ENCODE assay signal across 20 cellular contexts in the genomic region with DNA sequence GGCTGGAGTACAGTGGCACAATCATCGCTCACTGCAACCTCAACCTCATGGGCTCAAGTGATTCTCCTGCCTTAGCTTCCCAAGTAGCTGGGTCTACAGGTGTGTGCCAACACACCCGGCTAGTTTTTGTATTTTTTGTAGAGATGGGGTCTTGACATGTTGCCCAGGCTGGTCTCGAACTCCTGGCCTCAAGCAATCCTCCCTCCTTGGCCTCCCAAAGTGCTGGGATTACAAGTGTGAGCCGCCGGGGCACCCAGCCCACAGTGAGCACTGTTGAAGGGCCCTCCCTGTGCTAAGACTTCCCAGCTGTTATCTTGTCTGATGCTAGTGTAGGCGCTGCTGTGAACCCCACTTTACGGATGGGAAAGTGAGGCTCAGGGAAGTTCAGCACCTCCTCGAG. TPM values are rescaled to one million over a fixed set of nuclear protein-coding genes. Genes with fewer than 3 reads are reported as not detected.
DNase-seq lines count a peak whose midpoint lies in the region; ATAC-seq, FAIRE-seq and TF ChIP-seq lines count a peak whose summit lies in the region.
"Had no signal": no experiment of that assay in that cellular context is flagged by ENCODE, and none has a peak within 500 bp of the region (broad histone marks: within the 10 kb centered on the region; RNA-seq: fewer than 3 reads in every experiment).

No MANE protein-coding gene starts in this region.

- H3K36me3 ChIP-seq in HepG2 (replicated peaks in 1 of 2; ENCODE audit: control insufficient read depth in 1 of 2, insufficient read depth in 2 of 2, low read length in 2 of 2), result no peaks in the 10 kb centered on the region
- no peaks in the 10 kb centered on the region for H3K36me3 ChIP-seq in right lobe of liver
- H3K36me3 ChIP-seq in small intestine (ENCODE audit: control insufficient read depth in 2 of 2, insufficient read depth in 2 of 2, low read length in 2 of 2), result no peaks in the 10 kb centered on the region
- H3K36me3 ChIP-seq: BLaER1 treated with 17β-estradiol and CSF1 and Interleukin-3, amounts not matched to agents 10 nM and 100 nM had no signal

- H3K4me3 ChIP-seq in HepG2 (replicated peaks in 1 of 3; ENCODE audit: insufficient read depth in 1 of 3, low read depth in 2 of 3, low read length in 3 of 3) (no peak overlapping the region), right lobe of liver (no peak overlapping the region), small intestine (ENCODE audit: low read depth in 1 of 2, low read length in 2 of 2) (no peak overlapping the region)
- H3K4me3 ChIP-seq: A549; BLaER1 treated with 17β-estradiol and CSF1 and Interleukin-3, amounts not matched to agents 10 nM and 100 nM had no signal

- POLR2A ChIA-PET in HepG2 (lab: Yijun Ruan, JAX), result interaction anchor here (1.1 to 1.5 kb wide), 2 partner anchors 33 to 48 kb away, joined by 3 to 9 read pairs; a partner anchor contains a TSS

- H3K27ac ChIP-seq in HepG2 (ENCODE audit: extremely low read length, insufficient read depth, low read length), result no peak overlapping the region
- no peak overlapping the region for H3K27ac ChIP-seq in right lobe of liver
- no peak overlapping the region for H3K27ac ChIP-seq in small intestine (ENCODE audit: low read depth in 1 of 2, low read length in 1 of 2)
- H3K27ac ChIP-seq: 22Rv1; A549; BLaER1 treated with 17β-estradiol and CSF1 and Interleukin-3, amounts not matched to agents 10 nM and 100 nM; C4-2B had no signal

- no peak for FAIRE-seq in HepG2 (lab: Jason Lieb, UNC)
- no peak for FAIRE-seq in small intestine (lab: Jason Lieb, UNC)
- FAIRE-seq: A549, D721Med, G401.6, GM12891, GM19239 had no signal

- 80% methylated on average over 7 of the region's 8 CpGs for WGBS in HepG2 (ENCODE audit: low lambda C conversion rate)
- WGBS in right lobe of liver (ENCODE audit: insufficient coverage, low coverage, low lambda C conversion rate, missing lambda C conversion rate), result 70% methylated on average over 2 of the region's 8 CpGs
- WGBS in small intestine, 3 donors, result 82 to 93% (median 86%) methylated on average over 8 of the region's 8 CpGs

- DNase-seq in HepG2 (ENCODE audit: low spot score) (no peak), right lobe of liver (no peak), small intestine (no peak)
- no peak for DNase-seq in stimulated activated naive B cell treated with anti-CD40 and anti-IgM and Interleukin-4, amounts not matched to agents 10 μg/mL and 1 μg/mL and 100 μg/mL, for 72 hours
- DNase-seq: AML-193; Caco-2; Calu3; CD4-positive, alpha-beta T cell; CD8-positive, alpha-beta T cell; DMS79 treated with DMSO at 0.1 percent for 48 hours; GF-D8 had no signal

- intact Hi-C loops in HepG2 (cut with micrococcal nuclease; ENCODE audit: unreplicated experiment) (no loop called here), right lobe of liver (cut with DNase I) (no loop called here)

- no peak overlapping the region for H2AFZ ChIP-seq in HepG2 (ENCODE audit: low read length)

- H3K27me3 ChIP-seq in HepG2 (ENCODE audit: control insufficient read depth in 1 of 2, insufficient read depth in 2 of 2, low read length in 2 of 2) (no peaks in the 10 kb centered on the region), right lobe of liver (no peaks in the 10 kb centered on the region), small intestine (ENCODE audit: control insufficient read depth in 2 of 2, insufficient read depth in 2 of 2, low read length in 2 of 2) (no peaks in the 10 kb centered on the region)

- H3K4me2 ChIP-seq in HepG2 (ENCODE audit: low read depth, low read length), result no peak overlapping the region
- H3K4me2 ChIP-seq: A549; BLaER1 treated with 17β-estradiol and CSF1 and Interleukin-3, amounts not matched to agents 10 nM and 100 nM had no signal

- no peak for TF ChIP-seq EP300 in HepG2 (IDR thresholded peaks at IDR 0.05; ENCODE audit: low read depth in 2 of 2, low read length in 2 of 2)
- TF ChIP-seq EP300 in HepG2 (CRISPR knock-in tag; IDR thresholded peaks at IDR 0.05; ENCODE audit: borderline replicate concordance), result no peak

- no peak for TF ChIP-seq CTCF in HepG2 (CRISPR knock-in tag; IDR thresholded peaks at IDR 0.05)
- no peak for TF ChIP-seq CTCF in right lobe of liver (IDR thresholded peaks at IDR 0.05)

- H3K79me2 ChIP-seq in HepG2 (ENCODE audit: insufficient read depth, low read length), result no peaks in the 10 kb centered on the region

- H3K27me3 Mint-ChIP-seq in stimulated activated naive B cell treated with anti-CD40 and anti-IgM and Interleukin-4, amounts not matched to agents 10 μg/mL and 1 μg/mL and 100 μg/mL, for 72 hours, result peaks cover 12 to 13% of the 10 kb centered on the region in 2 donors
- H3K27me3 Mint-ChIP-seq: CD4-positive, alpha-beta T cell had no signal

- TF ChIP-seq RAD21 in HepG2 (CRISPR knock-in tag; IDR thresholded peaks at IDR 0.05), result no peak

- H3K36me3 Mint-ChIP-seq in stimulated activated naive B cell treated with anti-CD40 and anti-IgM and Interleukin-4, amounts not matched to agents 10 μg/mL and 1 μg/mL and 100 μg/mL, for 72 hours, result no peaks in the 10 kb centered on the region
- H3K36me3 Mint-ChIP-seq: CD8-positive, alpha-beta T cell had no signal

- in situ Hi-C loops in HepG2 (cut with HindIII; ENCODE audit: extremely low pct_ligation_motif_present, low pct_unique_long_range_greater_than_20kb), result no loop called here

- no peak overlapping the region for H3K9ac ChIP-seq in HepG2 (ENCODE audit: insufficient read depth, low read depth, low read length)
- H3K9ac ChIP-seq: BLaER1 treated with 17β-estradiol and CSF1 and Interleukin-3, amounts not matched to agents 10 nM and 100 nM had no signal

- H3K4me1 Mint-ChIP-seq in stimulated activated naive B cell treated with anti-CD40 and anti-IgM and Interleukin-4, amounts not matched to agents 10 μg/mL and 1 μg/mL and 100 μg/mL, for 72 hours, result peaks cover 0 to 3% of the 10 kb centered on the region in 2 donors

- peak overlapping the region; percentile 31 for H3K27ac Mint-ChIP-seq in stimulated activated naive B cell treated with anti-CD40 and anti-IgM and Interleukin-4, amounts not matched to agents 10 μg/mL and 1 μg/mL and 100 μg/mL, for 72 hours
- H3K27ac Mint-ChIP-seq: B cell; CD4-positive, alpha-beta T cell; CD8-positive, alpha-beta T cell had no signal

- H3K9me3 ChIP-seq in HepG2 (ENCODE audit: low read length) (no peaks in the 10 kb centered on the region), right lobe of liver (no peaks in the 10 kb centered on the region), small intestine (ENCODE audit: control insufficient read depth, low read depth) (no peaks in the 10 kb centered on the region)
- H3K9me3 ChIP-seq: A549; BLaER1 treated with 17β-estradiol and CSF1 and Interleukin-3, amounts not matched to agents 10 nM and 100 nM; Caco-2 had no signal

- H3K4me1 ChIP-seq in HepG2 (ENCODE audit: insufficient read depth, low read length), result peaks cover 28% of the 10 kb centered on the region
- no peaks in the 10 kb centered on the region for H3K4me1 ChIP-seq in right lobe of liver
- H3K4me1 ChIP-seq in small intestine (ENCODE audit: control insufficient read depth in 2 of 2, insufficient read depth in 1 of 2, low read depth in 1 of 2, low read length in 1 of 2), result no peaks in the 10 kb centered on the region
- H3K4me1 ChIP-seq: A549, Caco-2 had no signal

- no peaks in the 10 kb centered on the region for H4K20me1 ChIP-seq in HepG2 (ENCODE audit: insufficient read depth, low read length)

- no peaks in the 10 kb centered on the region for H3K9me3 Mint-ChIP-seq in stimulated activated naive B cell treated with anti-CD40 and anti-IgM and Interleukin-4, amounts not matched to agents 10 μg/mL and 1 μg/mL and 100 μg/mL, for 72 hours
- H3K9me3 Mint-ChIP-seq: CD4-positive, alpha-beta T cell; CD8-positive, alpha-beta T cell had no signal

- no peak for TF ChIP-seq POLR2A in HepG2 (IDR thresholded peaks at IDR 0.05; ENCODE audit: insufficient read depth in 1 of 2, low read depth in 2 of 2, low read length in 2 of 2)
- TF ChIP-seq POLR2A in right lobe of liver (IDR thresholded peaks at IDR 0.05), result no peak

- no TSS peak for BruUV-seq in HepG2 (replicated peaks; lab: Mats Ljungman, UMichigan)

- CTCF ChIA-PET in HepG2 (lab: Yijun Ruan, JAX; ENCODE audit: low intra/inter-chr PET ratio, low total read pairs), result no interaction called here

- H3K4me3 Mint-ChIP-seq in stimulated activated naive B cell treated with anti-CD40 and anti-IgM and Interleukin-4, amounts not matched to agents 10 μg/mL and 1 μg/mL and 100 μg/mL, for 72 hours, result no peak overlapping the region
- H3K4me3 Mint-ChIP-seq: B cell; CD4-positive, alpha-beta T cell; CD8-positive, alpha-beta T cell had no signal

- no peak for ATAC-seq in HepG2
- no peak for ATAC-seq in right lobe of liver
- no peak for ATAC-seq in stimulated activated naive B cell treated with anti-CD40 and anti-IgM and Interleukin-4, amounts not matched to agents 10 μg/mL and 1 μg/mL and 100 μg/mL, for 72 hours (replicated peaks)
- ATAC-seq: A549; CD8-positive, alpha-beta T cell had no signal

RNA-seq across cellular contexts. Expression of a gene that starts 8.0 kb away (rescaled TPM):
- total RNA-seq in HepG2 (2016; rRNA removed; fragmentation: Illumina TruSeq; extraction: Trizol) (1.2 and 1.4 TPM in 2 replicates), right lobe of liver (not detected)
- 0.20 and 2.1 TPM in 2 replicates for total RNA-seq in HepG2 (2016; cell fraction: cytosol; rRNA removed; fragmentation: Illumina TruSeq; extraction: Trizol; ENCODE audit: low read depth)
- total RNA-seq in HepG2 (2016; cell fraction: insoluble cytoplasmic fraction; rRNA removed; fragmentation: Illumina TruSeq; extraction: Trizol), result 0.56 and 0.91 TPM in 2 replicates
- 0.65 and 0.76 TPM in 2 replicates for total RNA-seq in HepG2 (2016; cell fraction: membrane; rRNA removed; fragmentation: Illumina TruSeq; extraction: Trizol)
- 0.65 and 1.9 TPM in 2 replicates for total RNA-seq in HepG2 (2016; cell fraction: nucleus; rRNA removed; fragmentation: Illumina TruSeq; extraction: Trizol)
- polyA plus RNA-seq in HepG2 (2011; rRNA removed) (2.2 and 9.4 TPM in 2 replicates), small intestine (1 to 10 TPM in 1 of 3 donors, under 1 TPM in 2; 0.27 to 1.1 (median 0.66) TPM)
- 0.65 and 1.0 TPM in 2 replicates for polyA plus RNA-seq in HepG2 (2011; cell fraction: cytosol; rRNA removed)
- 13.6 and 21.2 TPM in 2 replicates for polyA plus RNA-seq in HepG2 (2011; cell fraction: nucleus; rRNA removed)
- 2.3 and 3.3 TPM in 2 replicates for polyA plus RNA-seq in HepG2 (2012)
- 0.10 TPM in 2 replicates for polyA plus RNA-seq in HepG2 (2016; cell fraction: cytosol; fragmentation: Illumina TruSeq; extraction: Trizol; ENCODE audit: low read depth)
- 0.49 and 0.81 TPM in 2 replicates for polyA plus RNA-seq in HepG2 (2016; cell fraction: insoluble cytoplasmic fraction; fragmentation: Illumina TruSeq; extraction: Trizol; ENCODE audit: low read depth)
- 0.34 and 0.36 TPM in 2 replicates for polyA plus RNA-seq in HepG2 (2016; cell fraction: membrane; fragmentation: Illumina TruSeq; extraction: Trizol; ENCODE audit: low read depth)
- polyA plus RNA-seq in HepG2 (2016; cell fraction: nucleus; fragmentation: Illumina TruSeq; extraction: Trizol; ENCODE audit: insufficient read depth, low read depth), result 4.1 and 6.3 TPM in 2 replicates
- polyA minus RNA-seq in HepG2 (2011; rRNA and poly(A)+ RNA removed; ENCODE audit: low replicate concordance), result 4.0 TPM in 1 of 2 replicates, not detected in the other
- 0.88 and 1.8 TPM in 2 replicates for polyA minus RNA-seq in HepG2 (2011; cell fraction: cytosol; rRNA and poly(A)+ RNA removed)
- 1.5 and 2.7 TPM in 2 replicates for polyA minus RNA-seq in HepG2 (2011; cell fraction: nucleus; rRNA and poly(A)+ RNA removed)
- total RNA-seq: B cell had no signal

RNA-seq across cellular contexts. Expression of a gene that starts 16.9 kb away (rescaled TPM):
- total RNA-seq in HepG2 (2016; rRNA removed; fragmentation: Illumina TruSeq; extraction: Trizol) (25.2 and 30.8 TPM in 2 replicates), right lobe of liver (10 to 100 TPM; 13.1 to 51.0 (median 17.5) TPM)
- total RNA-seq in HepG2 (2016; cell fraction: cytosol; rRNA removed; fragmentation: Illumina TruSeq; extraction: Trizol; ENCODE audit: low read depth), result 66.8 and 68.3 TPM in 2 replicates
- 24.8 and 34.9 TPM in 2 replicates for total RNA-seq in HepG2 (2016; cell fraction: insoluble cytoplasmic fraction; rRNA removed; fragmentation: Illumina TruSeq; extraction: Trizol)
- 73.3 and 82.0 TPM in 2 replicates for total RNA-seq in HepG2 (2016; cell fraction: membrane; rRNA removed; fragmentation: Illumina TruSeq; extraction: Trizol)
- 20.0 and 20.9 TPM in 2 replicates for total RNA-seq in HepG2 (2016; cell fraction: nucleus; rRNA removed; fragmentation: Illumina TruSeq; extraction: Trizol)
- polyA plus RNA-seq in HepG2 (2011; rRNA removed) (70.9 and 72.7 TPM in 2 replicates), small intestine (10 to 100 TPM; 61.9 to 68.7 (median 63.5) TPM)
- 88.3 and 159 TPM in 2 replicates for polyA plus RNA-seq in HepG2 (2011; cell fraction: cytosol; rRNA removed)
- 109 and 133 TPM in 2 replicates for polyA plus RNA-seq in HepG2 (2011; cell fraction: nucleus; rRNA removed)
- 26.5 and 34.3 TPM in 2 replicates for polyA plus RNA-seq in HepG2 (2012)
- polyA plus RNA-seq in HepG2 (2016; cell fraction: cytosol; fragmentation: Illumina TruSeq; extraction: Trizol; ENCODE audit: low read depth), result 136 and 139 TPM in 2 replicates
- 45.5 and 48.4 TPM in 2 replicates for polyA plus RNA-seq in HepG2 (2016; cell fraction: insoluble cytoplasmic fraction; fragmentation: Illumina TruSeq; extraction: Trizol; ENCODE audit: low read depth)
- 121 and 123 TPM in 2 replicates for polyA plus RNA-seq in HepG2 (2016; cell fraction: membrane; fragmentation: Illumina TruSeq; extraction: Trizol; ENCODE audit: low read depth)
- polyA plus RNA-seq in HepG2 (2016; cell fraction: nucleus; fragmentation: Illumina TruSeq; extraction: Trizol; ENCODE audit: insufficient read depth, low read depth), result 52.7 and 57.3 TPM in 2 replicates
- 111 and 121 TPM in 2 replicates for polyA minus RNA-seq in HepG2 (2011; rRNA and poly(A)+ RNA removed; ENCODE audit: low replicate concordance)
- 30.5 and 31.0 TPM in 2 replicates for polyA minus RNA-seq in HepG2 (2011; cell fraction: cytosol; rRNA and poly(A)+ RNA removed)
- 41.5 and 46.5 TPM in 2 replicates for polyA minus RNA-seq in HepG2 (2011; cell fraction: nucleus; rRNA and poly(A)+ RNA removed)

RNA-seq across cellular contexts. Expression of a gene that starts 22.3 kb away (rescaled TPM):
- total RNA-seq in HepG2 (2016; rRNA removed; fragmentation: Illumina TruSeq; extraction: Trizol), result 1.7 and 5.8 TPM in 2 replicates
- 2.2 and 3.3 TPM in 2 replicates for total RNA-seq in HepG2 (2016; cell fraction: cytosol; rRNA removed; fragmentation: Illumina TruSeq; extraction: Trizol; ENCODE audit: low read depth)
- 1.6 and 6.3 TPM in 2 replicates for total RNA-seq in HepG2 (2016; cell fraction: insoluble cytoplasmic fraction; rRNA removed; fragmentation: Illumina TruSeq; extraction: Trizol)
- 1.4 and 2.7 TPM in 2 replicates for total RNA-seq in HepG2 (2016; cell fraction: membrane; rRNA removed; fragmentation: Illumina TruSeq; extraction: Trizol)
- 5.3 and 6.8 TPM in 2 replicates for total RNA-seq in HepG2 (2016; cell fraction: nucleus; rRNA removed; fragmentation: Illumina TruSeq; extraction: Trizol)
- 1.6 and 2.0 TPM in 2 replicates for polyA plus RNA-seq in HepG2 (2011; rRNA removed)
- polyA plus RNA-seq in HepG2 (2011; cell fraction: cytosol; rRNA removed), result 0.71 and 1.3 TPM in 2 replicates
- polyA plus RNA-seq in HepG2 (2011; cell fraction: nucleus; rRNA removed), result 20.0 and 26.3 TPM in 2 replicates
- 3.3 and 5.8 TPM in 2 replicates for polyA plus RNA-seq in HepG2 (2012)
- polyA plus RNA-seq in HepG2 (2016; cell fraction: cytosol; fragmentation: Illumina TruSeq; extraction: Trizol; ENCODE audit: low read depth), result 1.9 and 3.4 TPM in 2 replicates
- 1.3 and 2.2 TPM in 2 replicates for polyA plus RNA-seq in HepG2 (2016; cell fraction: insoluble cytoplasmic fraction; fragmentation: Illumina TruSeq; extraction: Trizol; ENCODE audit: low read depth)
- polyA plus RNA-seq in HepG2 (2016; cell fraction: membrane; fragmentation: Illumina TruSeq; extraction: Trizol; ENCODE audit: low read depth), result 0.97 and 1.2 TPM in 2 replicates
- 15.3 and 20.5 TPM in 2 replicates for polyA plus RNA-seq in HepG2 (2016; cell fraction: nucleus; fragmentation: Illumina TruSeq; extraction: Trizol; ENCODE audit: insufficient read depth, low read depth)
- polyA minus RNA-seq in HepG2 (2011; rRNA and poly(A)+ RNA removed; ENCODE audit: low replicate concordance), result 0.72 and 4.8 TPM in 2 replicates
- 3.1 TPM in 1 of 2 replicates, not detected in the other for polyA minus RNA-seq in HepG2 (2011; cell fraction: cytosol; rRNA and poly(A)+ RNA removed)
- polyA minus RNA-seq in HepG2 (2011; cell fraction: nucleus; rRNA and poly(A)+ RNA removed), result 3.1 and 8.0 TPM in 2 replicates
- total RNA-seq in right lobe of liver, result 1 to 10 TPM in 4 of 6 experiments, under 1 TPM in 2; 0.74 to 3.7 (median 2.0) TPM
- 10 to 100 TPM in 1 of 3 donors, 1 to 10 TPM in 2; 1.6 to 84.1 (median 8.3) TPM for polyA plus RNA-seq in small intestine

RNA-seq across cellular contexts. Expression of a gene that starts 26.2 kb away (rescaled TPM):
- total RNA-seq in HepG2 (2016; rRNA removed; fragmentation: Illumina TruSeq; extraction: Trizol), result 15.6 and 18.3 TPM in 2 replicates
- total RNA-seq in HepG2 (2016; cell fraction: cytosol; rRNA removed; fragmentation: Illumina TruSeq; extraction: Trizol; ENCODE audit: low read depth), result 17.4 and 22.1 TPM in 2 replicates
- total RNA-seq in HepG2 (2016; cell fraction: insoluble cytoplasmic fraction; rRNA removed; fragmentation: Illumina TruSeq; extraction: Trizol), result 14.6 and 17.3 TPM in 2 replicates
- total RNA-seq in HepG2 (2016; cell fraction: membrane; rRNA removed; fragmentation: Illumina TruSeq; extraction: Trizol), result 19.3 and 24.3 TPM in 2 replicates
- total RNA-seq in HepG2 (2016; cell fraction: nucleus; rRNA removed; fragmentation: Illumina TruSeq; extraction: Trizol), result 13.5 and 16.4 TPM in 2 replicates
- 7.3 and 8.4 TPM in 2 replicates for polyA plus RNA-seq in HepG2 (2011; rRNA removed)
- polyA plus RNA-seq in HepG2 (2011; cell fraction: cytosol; rRNA removed), result 4.2 and 9.0 TPM in 2 replicates
- polyA plus RNA-seq in HepG2 (2011; cell fraction: nucleus; rRNA removed), result 26.9 and 29.4 TPM in 2 replicates
- polyA plus RNA-seq in HepG2 (2012), result 5.8 and 6.7 TPM in 2 replicates
- polyA plus RNA-seq in HepG2 (2016; cell fraction: cytosol; fragmentation: Illumina TruSeq; extraction: Trizol; ENCODE audit: low read depth), result 28.2 and 33.1 TPM in 2 replicates
- polyA plus RNA-seq in HepG2 (2016; cell fraction: insoluble cytoplasmic fraction; fragmentation: Illumina TruSeq; extraction: Trizol; ENCODE audit: low read depth), result 21.0 and 21.9 TPM in 2 replicates
- 24.1 and 25.1 TPM in 2 replicates for polyA plus RNA-seq in HepG2 (2016; cell fraction: membrane; fragmentation: Illumina TruSeq; extraction: Trizol; ENCODE audit: low read depth)
- 37.7 and 42.5 TPM in 2 replicates for polyA plus RNA-seq in HepG2 (2016; cell fraction: nucleus; fragmentation: Illumina TruSeq; extraction: Trizol; ENCODE audit: insufficient read depth, low read depth)
- 7.8 and 25.3 TPM in 2 replicates for polyA minus RNA-seq in HepG2 (2011; rRNA and poly(A)+ RNA removed; ENCODE audit: low replicate concordance)
- polyA minus RNA-seq in HepG2 (2011; cell fraction: cytosol; rRNA and poly(A)+ RNA removed), result 3.1 and 4.7 TPM in 2 replicates
- polyA minus RNA-seq in HepG2 (2011; cell fraction: nucleus; rRNA and poly(A)+ RNA removed), result 6.1 and 8.8 TPM in 2 replicates
- 10 to 100 TPM in 1 of 6 experiments, 1 to 10 TPM in 5; 3.8 to 14.2 (median 6.9) TPM for total RNA-seq in right lobe of liver
- 10 to 100 TPM; 12.7 to 16.2 (median 14.1) TPM for polyA plus RNA-seq in small intestine

RNA-seq across cellular contexts. Expression of a gene that starts 32.8 kb away (rescaled TPM):
- 40.3 and 47.9 TPM in 2 replicates for total RNA-seq in HepG2 (2016; rRNA removed; fragmentation: Illumina TruSeq; extraction: Trizol)
- total RNA-seq in HepG2 (2016; cell fraction: cytosol; rRNA removed; fragmentation: Illumina TruSeq; extraction: Trizol; ENCODE audit: low read depth), result 34.6 and 39.0 TPM in 2 replicates
- 37.7 and 45.9 TPM in 2 replicates for total RNA-seq in HepG2 (2016; cell fraction: insoluble cytoplasmic fraction; rRNA removed; fragmentation: Illumina TruSeq; extraction: Trizol)
- 86.6 and 88.7 TPM in 2 replicates for total RNA-seq in HepG2 (2016; cell fraction: membrane; rRNA removed; fragmentation: Illumina TruSeq; extraction: Trizol)
- 27.8 and 32.2 TPM in 2 replicates for total RNA-seq in HepG2 (2016; cell fraction: nucleus; rRNA removed; fragmentation: Illumina TruSeq; extraction: Trizol)
- 65.6 and 67.9 TPM in 2 replicates for polyA plus RNA-seq in HepG2 (2011; rRNA removed)
- 42.1 and 56.2 TPM in 2 replicates for polyA plus RNA-seq in HepG2 (2011; cell fraction: cytosol; rRNA removed)
- 119 and 145 TPM in 2 replicates for polyA plus RNA-seq in HepG2 (2011; cell fraction: nucleus; rRNA removed)
- polyA plus RNA-seq in HepG2 (2012), result 36.5 and 51.9 TPM in 2 replicates
- 64.8 and 68.7 TPM in 2 replicates for polyA plus RNA-seq in HepG2 (2016; cell fraction: cytosol; fragmentation: Illumina TruSeq; extraction: Trizol; ENCODE audit: low read depth)
- polyA plus RNA-seq in HepG2 (2016; cell fraction: insoluble cytoplasmic fraction; fragmentation: Illumina TruSeq; extraction: Trizol; ENCODE audit: low read depth), result 43.6 and 56.9 TPM in 2 replicates
- 91.9 and 99.7 TPM in 2 replicates for polyA plus RNA-seq in HepG2 (2016; cell fraction: membrane; fragmentation: Illumina TruSeq; extraction: Trizol; ENCODE audit: low read depth)
- polyA plus RNA-seq in HepG2 (2016; cell fraction: nucleus; fragmentation: Illumina TruSeq; extraction: Trizol; ENCODE audit: insufficient read depth, low read depth), result 74.4 and 76.4 TPM in 2 replicates
- polyA minus RNA-seq in HepG2 (2011; rRNA and poly(A)+ RNA removed; ENCODE audit: low replicate concordance), result 81.3 and 108 TPM in 2 replicates
- 41.1 and 51.4 TPM in 2 replicates for polyA minus RNA-seq in HepG2 (2011; cell fraction: cytosol; rRNA and poly(A)+ RNA removed)
- 18.5 and 21.0 TPM in 2 replicates for polyA minus RNA-seq in HepG2 (2011; cell fraction: nucleus; rRNA and poly(A)+ RNA removed)
- total RNA-seq in right lobe of liver, result 10 to 100 TPM; 40.9 to 56.2 (median 46.2) TPM
- polyA plus RNA-seq in small intestine, result 10 to 100 TPM; 47.6 to 73.4 (median 64.9) TPM
